In genomic region chr20:58260006-58260405, GRCh38 we compare ENCODE assay signal across 28 cellular contexts. TPM values are rescaled to one million over a fixed set of nuclear protein-coding genes. Genes with fewer than 3 reads are reported as not detected.
"Had no signal": no experiment of that assay in that cellular context is flagged by ENCODE, and none has a peak within 500 bp of the region (broad histone marks: within the 10 kb centered on the region; RNA-seq: fewer than 3 reads in every experiment).

No MANE protein-coding gene starts in this region.

- H3K9me3 ChIP-seq: esophagus squamous epithelium, heart left ventricle, mucosa of descending colon, ovary, right atrium auricular region, sigmoid colon, tibial artery, upper lobe of right lung, vagina had no signal

- H3K4me3 ChIP-seq: esophagus squamous epithelium, heart left ventricle, lung, mucosa of descending colon, ovary, right atrium auricular region, sigmoid colon, skin epidermis, tibial artery, upper lobe of right lung, vagina had no signal

- H3K27ac ChIP-seq: esophagus squamous epithelium, heart left ventricle, ovary, right atrium auricular region, tibial artery, upper lobe of right lung, vagina had no signal

- H3K4me1 Mint-ChIP-seq: neural crest cell had no signal

- H3K27ac Mint-ChIP-seq: dendritic cell treated with granulocyte-macrophage colony-stimulating factor and Interleukin-4, amounts not matched to agents 40 ng/mL and 50 ng/mL, for 4 days had no signal

- H3K27me3 ChIP-seq: esophagus squamous epithelium, heart left ventricle, ovary, right atrium auricular region, sigmoid colon, tibial artery, upper lobe of right lung, vagina had no signal

- H3K9me3 Mint-ChIP-seq: dendritic cell treated with granulocyte-macrophage colony-stimulating factor and Interleukin-4, amounts not matched to agents 40 ng/mL and 50 ng/mL, for 4 days; effector memory CD8-positive, alpha-beta T cell; neural crest cell; stimulated activated naive CD8-positive, alpha-beta T cell treated with anti-CD3 and anti-CD28 coated beads, Interleukin-15, Interleukin-2, amounts not matched to agents 100 ng/mL and 50 ng/mL, for 24 hours had no signal

- DNase-seq: effector memory CD8-positive, alpha-beta T cell; esophagus squamous epithelium; heart left ventricle; hippocampal formation; left colon; left ventricle myocardium superior; mucosa of descending colon; naive thymus-derived CD8-positive, alpha-beta T cell; ovary; sigmoid colon; stimulated activated CD4-positive, alpha-beta T cell treated with anti-CD3 and anti-CD28 coated beads, Interleukin-2, amount 100 ng/mL, for 24 hours; stimulated activated CD4-positive, alpha-beta T cell treated with anti-CD3 and anti-CD28 coated beads, Interleukin-4, amount 100 ng/mL, for 4 hours; tibial artery; upper lobe of right lung had no signal

- H3K4me1 ChIP-seq: esophagus squamous epithelium, upper lobe of right lung, vagina had no signal

- H3K36me3 ChIP-seq: ovary, vagina had no signal

- H3K4me3 Mint-ChIP-seq: dendritic cell treated with granulocyte-macrophage colony-stimulating factor and Interleukin-4, amounts not matched to agents 40 ng/mL and 50 ng/mL, for 4 days; effector memory CD8-positive, alpha-beta T cell; naive thymus-derived CD8-positive, alpha-beta T cell; neural crest cell; stimulated activated naive CD8-positive, alpha-beta T cell treated with anti-CD3 and anti-CD28 coated beads, Interleukin-15, Interleukin-2, amounts not matched to agents 100 ng/mL and 50 ng/mL, for 24 hours had no signal

- H3K27me3 Mint-ChIP-seq: dendritic cell treated with granulocyte-macrophage colony-stimulating factor and Interleukin-4, amounts not matched to agents 40 ng/mL and 50 ng/mL, for 4 days; effector memory CD8-positive, alpha-beta T cell; naive thymus-derived CD8-positive, alpha-beta T cell; stimulated activated naive CD8-positive, alpha-beta T cell treated with anti-CD3 and anti-CD28 coated beads, Interleukin-15, Interleukin-2, amounts not matched to agents 100 ng/mL and 50 ng/mL, for 24 hours had no signal

RNA-seq across cellular contexts. Expression of gene ANKRD60, which starts 31.6 kb away (rescaled TPM):
- total RNA-seq: epithelial cell of proximal tubule; esophagus squamous epithelium; frontal cortex; glomerular endothelial cell; heart left ventricle; kidney epithelial cell; left colon; left ventricle myocardium superior; lung; mesenteric fat pad; mucosa of descending colon; naive thymus-derived CD8-positive, alpha-beta T cell; neural crest cell; ovary; posterior vena cava; right atrium auricular region; temporal lobe; upper lobe of right lung; vagina had no signal
- polyA plus RNA-seq: heart left ventricle; lung; naive thymus-derived CD8-positive, alpha-beta T cell; ovary; sigmoid colon had no signal
